21 cellular contexts compared by ENCODE assay signal in the genomic region with DNA sequence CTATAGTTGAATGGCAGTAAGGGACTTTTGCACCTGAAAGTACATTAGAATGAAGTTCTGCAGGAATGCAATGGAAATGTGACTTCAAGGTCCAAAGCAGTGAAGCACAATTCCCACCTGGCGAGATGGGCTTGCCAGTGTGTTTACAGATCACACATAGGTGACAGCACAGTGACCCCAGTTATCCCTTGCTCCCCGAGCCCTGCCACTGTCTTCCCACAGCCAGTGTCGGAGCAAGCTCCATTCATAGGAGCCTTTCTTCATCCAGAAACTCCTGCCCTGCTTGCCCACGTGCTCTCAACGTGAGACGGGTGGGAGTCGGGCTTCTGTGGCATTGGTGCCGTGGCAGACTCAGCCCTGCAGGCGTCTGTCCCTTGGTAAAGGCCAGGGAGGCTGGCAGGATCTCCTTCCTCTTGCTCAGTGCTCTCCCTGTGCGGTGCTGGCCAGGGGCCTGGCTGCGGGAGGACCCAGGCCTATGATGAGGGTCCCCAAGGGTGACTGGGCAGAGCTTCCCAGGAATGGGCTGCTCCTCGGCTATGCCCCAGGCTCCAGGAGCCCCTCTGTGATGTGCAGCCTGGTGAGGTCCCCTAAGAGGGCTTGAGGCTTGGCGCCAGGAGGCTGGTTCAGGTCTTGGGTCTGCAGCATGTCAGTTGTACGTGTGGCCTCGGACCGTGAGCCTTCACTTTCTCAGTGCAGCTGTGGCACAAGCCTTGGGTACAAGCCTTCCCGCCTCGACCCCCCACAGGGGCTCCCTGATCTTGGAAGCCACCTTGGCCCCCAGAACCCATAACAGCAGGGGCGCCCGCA. TPM values are rescaled to one million over a fixed set of nuclear protein-coding genes. Genes with fewer than 3 reads are reported as not detected.
DNase-seq lines count a peak whose midpoint lies in the region; ATAC-seq and TF ChIP-seq lines count a peak whose summit lies in the region.
"Had no signal": no experiment of that assay in that cellular context is flagged by ENCODE, and none has a peak within 500 bp of the region (broad histone marks: within the 10 kb centered on the region; RNA-seq: fewer than 3 reads in every experiment).

No MANE protein-coding gene starts in this region.

- ATAC-seq in activated CD8-positive, alpha-beta memory T cell treated with anti-CD3 and anti-CD28 coated beads, Interleukin-2, amount 10 ng/mL, durations not matched to agents 7 days and 5 days, result no peak
- ATAC-seq in activated T-helper 17 cell treated with anti-CD3 and anti-CD28 coated beads, Interleukin-2, amount 50 U/mL, for 72 hours (replicated peaks), result no peak
- ATAC-seq: activated CD4-positive, alpha-beta T cell treated with anti-CD3 and anti-CD28 coated beads for 36 hours; K562; PC-3 had no signal

- no peak overlapping the region for H3K23ac ChIP-seq in neuronal stem cell (ENCODE audit: low read depth, low read length, poor library complexity)

- no peak overlapping the region for H4K8ac ChIP-seq in neuronal stem cell (ENCODE audit: low read depth, low read length)

- peak overlapping the region; percentile 95 for H3K27ac ChIP-seq in DOHH2 (ENCODE audit: low read depth, low read length)
- H3K27ac ChIP-seq in neuronal stem cell (replicated peaks; ENCODE audit: low read length), result no peak overlapping the region
- H3K27ac ChIP-seq: A549, breast epithelium, C4-2B, SJCRH30 had no signal

- H3K36me3 Mint-ChIP-seq in activated CD8-positive, alpha-beta memory T cell treated with anti-CD3 and anti-CD28 coated beads, Interleukin-2, amount 10 ng/mL, durations not matched to agents 7 days and 5 days, result no peaks in the 10 kb centered on the region
- H3K36me3 Mint-ChIP-seq in activated T-helper 17 cell treated with anti-CD3 and anti-CD28 coated beads, Interleukin-2, amount 50 U/mL, for 72 hours (ENCODE audit: low read depth), result no peaks in the 10 kb centered on the region

- no peaks in the 10 kb centered on the region for H4K20me1 ChIP-seq in DOHH2 (ENCODE audit: control insufficient read depth, insufficient read depth, low read depth, low read length)

- peaks cover 25% of the 10 kb centered on the region for H3K4me1 Mint-ChIP-seq in activated CD8-positive, alpha-beta memory T cell treated with anti-CD3 and anti-CD28 coated beads, Interleukin-2, amount 10 ng/mL, durations not matched to agents 7 days and 5 days
- H3K4me1 Mint-ChIP-seq in activated T-helper 17 cell treated with anti-CD3 and anti-CD28 coated beads, Interleukin-2, amount 50 U/mL, for 72 hours, result peaks cover 5% of the 10 kb centered on the region

- no peak overlapping the region for H3K4ac ChIP-seq in neuronal stem cell (ENCODE audit: low read length)

- CTCF ChIA-PET in activated CD8-positive, alpha-beta memory T cell treated with anti-CD3 and anti-CD28 coated beads, Interleukin-2, amount 10 ng/mL, durations not matched to agents 7 days and 5 days (lab: Charles Lee), result interaction anchor here (1.0 kb wide), 1 partner anchor 124 kb away, joined by 3 read pairs; no protein-coding TSS in a partner anchor

- H2BK15ac ChIP-seq in neuronal stem cell (ENCODE audit: low read length), result no peak overlapping the region

- no peak overlapping the region for H3K9ac ChIP-seq in neuronal stem cell (ENCODE audit: low read depth, low read length, poor library complexity)

- H3K79me1 ChIP-seq in neuronal stem cell (ENCODE audit: low read depth, low read length), result no peaks in the 10 kb centered on the region

- H3K14ac ChIP-seq in neuronal stem cell (ENCODE audit: low read length), result no peak overlapping the region

- no peak for TF ChIP-seq CTCF in DOHH2 (IDR thresholded peaks at IDR 0.05; ENCODE audit: low read depth, low read length, poor library complexity, severe bottlenecking)

- H3K36me3 ChIP-seq in DOHH2 (ENCODE audit: control insufficient read depth, low read length) (peaks cover 45% of the 10 kb centered on the region), neuronal stem cell (replicated peaks in 1 of 2; ENCODE audit: control insufficient read depth in 2 of 2, insufficient read depth in 2 of 2, low read length in 2 of 2) (no peaks in the 10 kb centered on the region)
- H3K36me3 ChIP-seq: breast epithelium had no signal

- H3K18ac ChIP-seq in neuronal stem cell (ENCODE audit: low read length), result no peak overlapping the region

- peak overlapping the region; percentile 31 for H3K27ac Mint-ChIP-seq in activated CD8-positive, alpha-beta memory T cell treated with anti-CD3 and anti-CD28 coated beads, Interleukin-2, amount 10 ng/mL, durations not matched to agents 7 days and 5 days
- H3K27ac Mint-ChIP-seq in activated T-helper 17 cell treated with anti-CD3 and anti-CD28 coated beads, Interleukin-2, amount 50 U/mL, for 72 hours, result peak overlapping the region; percentile 37
- H3K27ac Mint-ChIP-seq: activated CD4-positive, alpha-beta T cell treated with anti-CD3 and anti-CD28 coated beads for 36 hours had no signal

- peaks cover 5% of the 10 kb centered on the region; the same call in 1 of the 2 replicates for H3K9me3 ChIP-seq in DOHH2 (ENCODE audit: control insufficient read depth, insufficient read depth, low read length)
- H3K9me3 ChIP-seq in neuronal stem cell (replicated peaks in 1 of 2; ENCODE audit: control insufficient read depth in 2 of 2, insufficient read depth in 1 of 2, low read depth in 1 of 2, low read length in 2 of 2), result peaks cover 0 to 2% of the 10 kb centered on the region in 2 donors
- H3K9me3 ChIP-seq: A549, breast epithelium, SJCRH30 had no signal

- H2AK5ac ChIP-seq in neuronal stem cell (ENCODE audit: low read depth, low read length), result peak overlapping the region; percentile 12

- H3K79me2 ChIP-seq in DOHH2 (ENCODE audit: control insufficient read depth, low read length), result peaks cover 53% of the 10 kb centered on the region

- no peak overlapping the region for H2BK12ac ChIP-seq in neuronal stem cell (ENCODE audit: low read length)

- H3K4me2 ChIP-seq in DOHH2 (ENCODE audit: low read length), result peak overlapping the region; percentile 95
- H3K4me2 ChIP-seq in neuronal stem cell (ENCODE audit: insufficient read depth, low read length, poor library complexity, severe bottlenecking), result no peak overlapping the region
- H3K4me2 ChIP-seq: A549 had no signal

- H4K91ac ChIP-seq in neuronal stem cell (ENCODE audit: low read depth, low read length, poor library complexity), result no peak overlapping the region

- H3K4me1 ChIP-seq in DOHH2 (ENCODE audit: control insufficient read depth, low read length), result peaks cover 75% of the 10 kb centered on the region
- H3K4me1 ChIP-seq in neuronal stem cell (ENCODE audit: control insufficient read depth in 2 of 2, insufficient read depth in 1 of 2, low read depth in 1 of 2, low read length in 2 of 2), result peaks cover 5 to 14% of the 10 kb centered on the region in 2 donors
- H3K4me1 ChIP-seq: A549, breast epithelium, SJCRH30 had no signal

- H3K27me3 ChIP-seq in DOHH2 (ENCODE audit: control insufficient read depth, low read length) (peaks cover 7% of the 10 kb centered on the region), neuronal stem cell (ENCODE audit: control insufficient read depth in 3 of 3, insufficient read depth in 3 of 3, low read depth in 1 of 3, low read length in 3 of 3) (peaks cover 0 to 70% (median 24%) of the 10 kb centered on the region in 3 experiments)
- H3K27me3 ChIP-seq: breast epithelium, SJCRH30 had no signal

- no CpG with 5 or more reads among the region's 20 CpGs for WGBS in neuronal stem cell (ENCODE audit: extremely low coverage in 2 of 2, insufficient read length in 2 of 2, insufficient replicate concordance in 1 of 2), 2 donors

- peak; percentile 38 for DNase-seq in activated CD8-positive, alpha-beta memory T cell treated with anti-CD3 and anti-CD28 coated beads, Interleukin-2, amount 10 ng/mL, durations not matched to agents 7 days and 5 days
- DNase-seq in activated CD8-positive, alpha-beta memory T cell treated with anti-CD3 and anti-CD28 coated beads, Interleukin-2, amount 50 U/mL, for 48 hours, result no peak
- DNase-seq in neuronal stem cell (ENCODE audit: low spot score), result no peak
- DNase-seq in NCI-H1930 (lab: John Stamatoyannopoulos, UW), result no peak
- DNase-seq in KBM-7, result no peak
- DNase-seq in activated effector memory CD4-positive, alpha-beta T cell treated with anti-CD3 and anti-CD28 coated beads, Interleukin-2, amount 50 U/mL, for 16 hours, result no peak
- DNase-seq: activated CD4-positive, alpha-beta T cell treated with anti-CD3 and anti-CD28 coated beads for 36 hours; NCI-H187; NCI-H2227 treated with DMSO at 0.1 percent for 48 hours; NCI-H82; PC-3; SJCRH30; stimulated activated CD4-positive, alpha-beta T cell treated with anti-CD3 and anti-CD28 coated beads, Interleukin-2, amount 100 ng/mL, for 48 hours; T1000 had no signal

- in situ Hi-C loops in KBM-7 (cut with MboI; ENCODE audit: low pct_unique_long_range_greater_than_20kb, low sequenced_read_pairs), result no loop called here

- no peak overlapping the region for H2BK120ac ChIP-seq in neuronal stem cell (ENCODE audit: low read depth, low read length)

- H3F3A ChIP-seq in DOHH2 (ENCODE audit: control insufficient read depth, insufficient read depth), result peaks cover 26% of the 10 kb centered on the region

- peak overlapping the region; percentile 42 for H3K4me3 Mint-ChIP-seq in activated CD8-positive, alpha-beta memory T cell treated with anti-CD3 and anti-CD28 coated beads, Interleukin-2, amount 10 ng/mL, durations not matched to agents 7 days and 5 days
- H3K4me3 Mint-ChIP-seq in activated T-helper 17 cell treated with anti-CD3 and anti-CD28 coated beads, Interleukin-2, amount 50 U/mL, for 72 hours, result peak overlapping the region; percentile 65
- H3K4me3 Mint-ChIP-seq: activated CD4-positive, alpha-beta T cell treated with anti-CD3 and anti-CD28 coated beads for 36 hours had no signal

- H3K4me3 ChIP-seq in DOHH2 (ENCODE audit: low read length), result peak overlapping the region; percentile 95
- H3K4me3 ChIP-seq in neuronal stem cell (ENCODE audit: low read length in 2 of 2), result no peak overlapping the region
- H3K4me3 ChIP-seq: A549, breast epithelium, K562, SJCRH30, skin epidermis had no signal

- no peaks in the 10 kb centered on the region for H3K9me2 ChIP-seq in DOHH2 (replicated peaks; ENCODE audit: control insufficient read depth, low read length)

- H3K27me3 Mint-ChIP-seq in activated CD8-positive, alpha-beta memory T cell treated with anti-CD3 and anti-CD28 coated beads, Interleukin-2, amount 10 ng/mL, durations not matched to agents 7 days and 5 days, result peaks cover 17% of the 10 kb centered on the region
- H3K27me3 Mint-ChIP-seq in activated T-helper 17 cell treated with anti-CD3 and anti-CD28 coated beads, Interleukin-2, amount 50 U/mL, for 72 hours, result no peaks in the 10 kb centered on the region
- H3K27me3 Mint-ChIP-seq: activated CD4-positive, alpha-beta T cell treated with anti-CD3 and anti-CD28 coated beads for 36 hours had no signal

- H2AFZ ChIP-seq in neuronal stem cell (ENCODE audit: low read length), result no peak overlapping the region

- no peak overlapping the region for H2BK5ac ChIP-seq in neuronal stem cell (ENCODE audit: low read length)

- no peaks in the 10 kb centered on the region for H3K9me3 Mint-ChIP-seq in activated CD8-positive, alpha-beta memory T cell treated with anti-CD3 and anti-CD28 coated beads, Interleukin-2, amount 10 ng/mL, durations not matched to agents 7 days and 5 days (ENCODE audit: low read depth)
- H3K9me3 Mint-ChIP-seq in activated T-helper 17 cell treated with anti-CD3 and anti-CD28 coated beads, Interleukin-2, amount 50 U/mL, for 72 hours, result no peaks in the 10 kb centered on the region

RNA-seq across cellular contexts. Expression of a gene that starts 40.2 kb away (rescaled TPM):
- 1 to 10 TPM; 3.6 to 4.6 TPM for total RNA-seq in activated CD8-positive, alpha-beta memory T cell treated with anti-CD3 and anti-CD28 coated beads, Interleukin-2, amount 10 ng/mL, durations not matched to agents 7 days and 5 days
- 1 to 10 TPM; 3.0 to 4.8 TPM for total RNA-seq in activated T-helper 17 cell treated with anti-CD3 and anti-CD28 coated beads, Interleukin-2, amount 50 U/mL, for 72 hours
- polyA plus RNA-seq in neuronal stem cell (2013, experiment 1 of 2), result 0.14 TPM
- polyA plus RNA-seq in neuronal stem cell (2013, experiment 2 of 2), result 0.04 TPM
